1 cellular context compared by ENCODE assay signal in the genomic region with DNA sequence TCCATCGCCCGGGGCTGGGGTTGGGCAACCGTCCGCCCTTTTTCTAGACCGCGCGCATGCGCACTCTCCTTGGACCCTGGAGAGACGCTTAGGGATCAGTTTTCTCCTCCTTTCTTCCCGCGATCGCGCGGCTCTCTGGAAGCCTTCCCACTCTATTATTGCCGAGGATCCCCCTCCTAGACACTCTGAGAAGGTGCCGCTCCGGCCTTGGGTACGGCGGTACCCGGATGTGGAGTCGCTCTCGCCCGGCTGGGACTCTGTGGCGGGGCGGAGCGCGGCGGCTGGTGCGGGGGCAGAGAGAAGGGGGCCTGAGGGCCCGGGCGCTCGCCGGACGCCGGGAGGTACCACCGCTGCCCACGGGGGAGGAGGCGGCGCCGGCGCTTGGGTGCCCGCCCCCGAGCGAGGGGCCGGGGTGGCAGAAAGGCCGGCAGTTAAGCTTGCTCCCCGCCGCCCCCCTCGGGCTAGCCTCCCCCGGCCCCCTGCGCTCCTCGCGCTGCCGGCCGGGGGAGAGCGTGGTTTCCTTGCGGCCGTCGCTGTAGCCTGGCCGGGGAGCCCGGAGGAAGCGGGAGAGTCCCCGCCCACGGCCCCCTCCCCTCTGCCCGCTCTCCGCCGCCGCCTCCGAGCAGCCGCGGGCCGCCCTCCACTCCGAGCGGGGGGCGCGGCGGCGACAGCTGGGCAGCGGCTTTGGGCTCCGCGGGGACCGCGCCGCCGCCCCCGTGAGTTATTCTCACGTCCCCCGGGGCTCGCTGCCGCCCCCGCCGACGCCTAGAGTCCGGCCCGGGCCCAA.
TF ChIP-seq lines count a peak whose summit lies in the region.

A gene (plus strand): TSS at position 69 of the 787 bp plus-strand sequence. CDS start 792 bp downstream, outside the sequence.

TF ChIP-seq in K562, 482 proteins besides CTCF, POLR2A, EP300 and RAD21 (continued from another document and continues in another):
- TF ChIP-seq, protein P1, sequence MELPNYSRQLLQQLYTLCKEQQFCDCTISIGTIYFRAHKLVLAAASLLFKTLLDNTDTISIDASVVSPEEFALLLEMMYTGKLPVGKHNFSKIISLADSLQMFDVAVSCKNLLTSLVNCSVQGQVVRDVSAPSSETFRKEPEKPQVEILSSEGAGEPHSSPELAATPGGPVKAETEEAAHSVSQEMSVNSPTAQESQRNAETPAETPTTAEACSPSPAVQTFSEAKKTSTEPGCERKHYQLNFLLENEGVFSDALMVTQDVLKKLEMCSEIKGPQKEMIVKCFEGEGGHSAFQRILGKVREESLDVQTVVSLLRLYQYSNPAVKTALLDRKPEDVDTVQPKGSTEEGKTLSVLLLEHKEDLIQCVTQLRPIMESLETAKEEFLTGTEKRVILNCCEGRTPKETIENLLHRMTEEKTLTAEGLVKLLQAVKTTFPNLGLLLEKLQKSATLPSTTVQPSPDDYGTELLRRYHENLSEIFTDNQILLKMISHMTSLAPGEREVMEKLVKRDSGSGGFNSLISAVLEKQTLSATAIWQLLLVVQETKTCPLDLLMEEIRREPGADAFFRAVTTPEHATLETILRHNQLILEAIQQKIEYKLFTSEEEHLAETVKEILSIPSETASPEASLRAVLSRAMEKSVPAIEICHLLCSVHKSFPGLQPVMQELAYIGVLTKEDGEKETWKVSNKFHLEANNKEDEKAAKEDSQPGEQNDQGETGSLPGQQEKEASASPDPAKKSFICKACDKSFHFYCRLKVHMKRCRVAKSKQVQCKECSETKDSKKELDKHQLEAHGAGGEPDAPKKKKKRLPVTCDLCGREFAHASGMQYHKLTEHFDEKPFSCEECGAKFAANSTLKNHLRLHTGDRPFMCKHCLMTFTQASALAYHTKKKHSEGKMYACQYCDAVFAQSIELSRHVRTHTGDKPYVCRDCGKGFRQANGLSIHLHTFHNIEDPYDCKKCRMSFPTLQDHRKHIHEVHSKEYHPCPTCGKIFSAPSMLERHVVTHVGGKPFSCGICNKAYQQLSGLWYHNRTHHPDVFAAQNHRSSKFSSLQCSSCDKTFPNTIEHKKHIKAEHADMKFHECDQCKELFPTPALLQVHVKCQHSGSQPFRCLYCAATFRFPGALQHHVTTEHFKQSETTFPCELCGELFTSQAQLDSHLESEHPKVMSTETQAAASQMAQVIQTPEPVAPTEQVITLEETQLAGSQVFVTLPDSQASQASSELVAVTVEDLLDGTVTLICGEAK (IDR thresholded peaks at IDR 0.05), result no peak
- TF ChIP-seq, protein P1 (CRISPR knock-in tag; IDR thresholded peaks at IDR 0.05), result no peak
- TF ChIP-seq KLF1 (tag; IDR thresholded peaks at IDR 0.05) (no peak), STAG1 (CRISPR knock-in tag; IDR thresholded peaks at IDR 0.05; ENCODE audit: borderline replicate concordance) (peak; percentile 31; the same call in 1 of the 2 replicates), FOXK1 (CRISPR knock-in tag; IDR thresholded peaks at IDR 0.05; ENCODE audit: borderline replicate concordance) (no peak), NCOA2 (IDR thresholded peaks at IDR 0.05; ENCODE audit: partially characterized antibody in 2 of 2) (peak in 1 of 2 experiments; percentile 75), CCAR2 (IDR thresholded peaks at IDR 0.05; ENCODE audit: low read depth, low read length) (no peak), ZFP36 (IDR thresholded peaks at IDR 0.05; ENCODE audit: low read depth, low read length, partially characterized antibody) (peak; percentile 47), C11orf30 (IDR thresholded peaks at IDR 0.05; ENCODE audit: low read depth) (no peak), ILF3 (IDR thresholded peaks at IDR 0.05; ENCODE audit: borderline replicate concordance) (no peak), MBD2 (IDR thresholded peaks at IDR 0.05; ENCODE audit: borderline replicate concordance, low read depth) (peak; percentile 54; the same call in 1 of the 2 replicates), SMARCA5 (IDR thresholded peaks at IDR 0.05) (no peak), ZNF764 (CRISPR knock-in tag; IDR thresholded peaks at IDR 0.05; ENCODE audit: low read depth) (0 out of 2 replicates have a peak, but pooled peaks have one; percentile 46), ZBTB1 (CRISPR knock-in tag; IDR thresholded peaks at IDR 0.05; ENCODE audit: borderline replicate concordance, low read depth) (no peak), SP2 (IDR thresholded peaks at IDR 0.05; ENCODE audit: extremely low read depth, low read depth, low read length, poor library complexity, severe bottlenecking) (no peak), ARNT (IDR thresholded peaks at IDR 0.05) (no peak), PTTG1 (tag; IDR thresholded peaks at IDR 0.05; ENCODE audit: low read depth) (no peak), ATF7 (IDR thresholded peaks at IDR 0.05) (peak; percentile 56), PML (IDR thresholded peaks at IDR 0.05; ENCODE audit: low read length) (peak; percentile 34; the same call in 1 of the 2 replicates), EGR1 (conservative IDR thresholded peaks at IDR 0.05) (peak; percentile 81), SMAD2 (IDR thresholded peaks at IDR 0.05; ENCODE audit: low read depth, low read length) (no peak), SMARCC2 (IDR thresholded peaks at IDR 0.05; ENCODE audit: low read depth) (no peak), NFE2L1 (tag; IDR thresholded peaks at IDR 0.05; ENCODE audit: borderline replicate concordance, low read depth) (no peak), KDM2B (CRISPR knock-in tag; IDR thresholded peaks at IDR 0.05) (0 out of 2 replicates have a peak, but pooled peaks have one; percentile 71), POLR2G (IDR thresholded peaks at IDR 0.05; ENCODE audit: low read depth, low read length) (peak; percentile 80)
- TF ChIP-seq, protein P2, sequence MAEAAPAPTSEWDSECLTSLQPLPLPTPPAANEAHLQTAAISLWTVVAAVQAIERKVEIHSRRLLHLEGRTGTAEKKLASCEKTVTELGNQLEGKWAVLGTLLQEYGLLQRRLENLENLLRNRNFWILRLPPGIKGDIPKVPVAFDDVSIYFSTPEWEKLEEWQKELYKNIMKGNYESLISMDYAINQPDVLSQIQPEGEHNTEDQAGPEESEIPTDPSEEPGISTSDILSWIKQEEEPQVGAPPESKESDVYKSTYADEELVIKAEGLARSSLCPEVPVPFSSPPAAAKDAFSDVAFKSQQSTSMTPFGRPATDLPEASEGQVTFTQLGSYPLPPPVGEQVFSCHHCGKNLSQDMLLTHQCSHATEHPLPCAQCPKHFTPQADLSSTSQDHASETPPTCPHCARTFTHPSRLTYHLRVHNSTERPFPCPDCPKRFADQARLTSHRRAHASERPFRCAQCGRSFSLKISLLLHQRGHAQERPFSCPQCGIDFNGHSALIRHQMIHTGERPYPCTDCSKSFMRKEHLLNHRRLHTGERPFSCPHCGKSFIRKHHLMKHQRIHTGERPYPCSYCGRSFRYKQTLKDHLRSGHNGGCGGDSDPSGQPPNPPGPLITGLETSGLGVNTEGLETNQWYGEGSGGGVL (CRISPR knock-in tag; IDR thresholded peaks at IDR 0.05), result no peak
- TF ChIP-seq, protein P3, sequence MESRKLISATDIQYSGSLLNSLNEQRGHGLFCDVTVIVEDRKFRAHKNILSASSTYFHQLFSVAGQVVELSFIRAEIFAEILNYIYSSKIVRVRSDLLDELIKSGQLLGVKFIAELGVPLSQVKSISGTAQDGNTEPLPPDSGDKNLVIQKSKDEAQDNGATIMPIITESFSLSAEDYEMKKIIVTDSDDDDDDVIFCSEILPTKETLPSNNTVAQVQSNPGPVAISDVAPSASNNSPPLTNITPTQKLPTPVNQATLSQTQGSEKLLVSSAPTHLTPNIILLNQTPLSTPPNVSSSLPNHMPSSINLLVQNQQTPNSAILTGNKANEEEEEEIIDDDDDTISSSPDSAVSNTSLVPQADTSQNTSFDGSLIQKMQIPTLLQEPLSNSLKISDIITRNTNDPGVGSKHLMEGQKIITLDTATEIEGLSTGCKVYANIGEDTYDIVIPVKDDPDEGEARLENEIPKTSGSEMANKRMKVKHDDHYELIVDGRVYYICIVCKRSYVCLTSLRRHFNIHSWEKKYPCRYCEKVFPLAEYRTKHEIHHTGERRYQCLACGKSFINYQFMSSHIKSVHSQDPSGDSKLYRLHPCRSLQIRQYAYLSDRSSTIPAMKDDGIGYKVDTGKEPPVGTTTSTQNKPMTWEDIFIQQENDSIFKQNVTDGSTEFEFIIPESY (CRISPR knock-in tag; IDR thresholded peaks at IDR 0.05), result no peak
- TF ChIP-seq, protein P4, sequence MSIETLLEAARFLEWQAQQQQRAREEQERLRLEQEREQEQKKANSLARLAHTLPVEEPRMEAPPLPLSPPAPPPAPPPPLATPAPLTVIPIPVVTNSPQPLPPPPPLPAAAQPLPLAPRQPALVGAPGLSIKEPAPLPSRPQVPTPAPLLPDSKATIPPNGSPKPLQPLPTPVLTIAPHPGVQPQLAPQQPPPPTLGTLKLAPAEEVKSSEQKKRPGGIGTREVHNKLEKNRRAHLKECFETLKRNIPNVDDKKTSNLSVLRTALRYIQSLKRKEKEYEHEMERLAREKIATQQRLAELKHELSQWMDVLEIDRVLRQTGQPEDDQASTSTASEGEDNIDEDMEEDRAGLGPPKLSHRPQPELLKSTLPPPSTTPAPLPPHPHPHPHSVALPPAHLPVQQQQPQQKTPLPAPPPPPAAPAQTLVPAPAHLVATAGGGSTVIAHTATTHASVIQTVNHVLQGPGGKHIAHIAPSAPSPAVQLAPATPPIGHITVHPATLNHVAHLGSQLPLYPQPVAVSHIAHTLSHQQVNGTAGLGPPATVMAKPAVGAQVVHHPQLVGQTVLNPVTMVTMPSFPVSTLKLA (conservative IDR thresholded peaks at IDR 0.05), result 0 out of 4 replicates have a peak, but pooled peaks of 1 of the 2 experiments have one; percentile 4
- TF ChIP-seq, protein P5, sequence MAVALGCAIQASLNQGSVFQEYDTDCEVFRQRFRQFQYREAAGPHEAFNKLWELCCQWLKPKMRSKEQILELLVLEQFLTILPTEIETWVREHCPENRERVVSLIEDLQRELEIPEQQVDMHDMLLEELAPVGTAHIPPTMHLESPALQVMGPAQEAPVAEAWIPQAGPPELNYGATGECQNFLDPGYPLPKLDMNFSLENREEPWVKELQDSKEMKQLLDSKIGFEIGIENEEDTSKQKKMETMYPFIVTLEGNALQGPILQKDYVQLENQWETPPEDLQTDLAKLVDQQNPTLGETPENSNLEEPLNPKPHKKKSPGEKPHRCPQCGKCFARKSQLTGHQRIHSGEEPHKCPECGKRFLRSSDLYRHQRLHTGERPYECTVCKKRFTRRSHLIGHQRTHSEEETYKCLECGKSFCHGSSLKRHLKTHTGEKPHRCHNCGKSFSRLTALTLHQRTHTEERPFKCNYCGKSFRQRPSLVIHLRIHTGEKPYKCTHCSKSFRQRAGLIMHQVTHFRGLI (CRISPR knock-in tag; IDR thresholded peaks at IDR 0.05), result no peak
- TF ChIP-seq, protein P6, sequence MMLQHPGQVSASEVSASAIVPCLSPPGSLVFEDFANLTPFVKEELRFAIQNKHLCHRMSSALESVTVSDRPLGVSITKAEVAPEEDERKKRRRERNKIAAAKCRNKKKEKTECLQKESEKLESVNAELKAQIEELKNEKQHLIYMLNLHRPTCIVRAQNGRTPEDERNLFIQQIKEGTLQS (IDR thresholded peaks at IDR 0.05), result no peak
- TF ChIP-seq, protein P6 (CRISPR knock-in tag; conservative IDR thresholded peaks at IDR 0.05), result no peak
- TF ChIP-seq, protein P7, sequence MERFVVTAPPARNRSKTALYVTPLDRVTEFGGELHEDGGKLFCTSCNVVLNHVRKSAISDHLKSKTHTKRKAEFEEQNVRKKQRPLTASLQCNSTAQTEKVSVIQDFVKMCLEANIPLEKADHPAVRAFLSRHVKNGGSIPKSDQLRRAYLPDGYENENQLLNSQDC (CRISPR knock-in tag; IDR thresholded peaks at IDR 0.05), result no peak
- TF ChIP-seq, protein P8, sequence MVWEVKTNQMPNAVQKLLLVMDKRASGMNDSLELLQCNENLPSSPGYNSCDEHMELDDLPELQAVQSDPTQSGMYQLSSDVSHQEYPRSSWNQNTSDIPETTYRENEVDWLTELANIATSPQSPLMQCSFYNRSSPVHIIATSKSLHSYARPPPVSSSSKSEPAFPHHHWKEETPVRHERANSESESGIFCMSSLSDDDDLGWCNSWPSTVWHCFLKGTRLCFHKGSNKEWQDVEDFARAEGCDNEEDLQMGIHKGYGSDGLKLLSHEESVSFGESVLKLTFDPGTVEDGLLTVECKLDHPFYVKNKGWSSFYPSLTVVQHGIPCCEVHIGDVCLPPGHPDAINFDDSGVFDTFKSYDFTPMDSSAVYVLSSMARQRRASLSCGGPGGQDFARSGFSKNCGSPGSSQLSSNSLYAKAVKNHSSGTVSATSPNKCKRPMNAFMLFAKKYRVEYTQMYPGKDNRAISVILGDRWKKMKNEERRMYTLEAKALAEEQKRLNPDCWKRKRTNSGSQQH (CRISPR knock-in tag; IDR thresholded peaks at IDR 0.05), result 0 out of 2 replicates have a peak, but pooled peaks have one; percentile 34
- TF ChIP-seq, protein P9, sequence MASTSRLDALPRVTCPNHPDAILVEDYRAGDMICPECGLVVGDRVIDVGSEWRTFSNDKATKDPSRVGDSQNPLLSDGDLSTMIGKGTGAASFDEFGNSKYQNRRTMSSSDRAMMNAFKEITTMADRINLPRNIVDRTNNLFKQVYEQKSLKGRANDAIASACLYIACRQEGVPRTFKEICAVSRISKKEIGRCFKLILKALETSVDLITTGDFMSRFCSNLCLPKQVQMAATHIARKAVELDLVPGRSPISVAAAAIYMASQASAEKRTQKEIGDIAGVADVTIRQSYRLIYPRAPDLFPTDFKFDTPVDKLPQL (IDR thresholded peaks at IDR 0.05; ENCODE audit: extremely low read depth, insufficient read length), result no peak
